Comparison of ENCODE assay signal across 11 cellular contexts in genomic region chr2:42967959-42968674, GRCh38.
DNase-seq lines count a peak whose midpoint lies in the region; ATAC-seq and TF ChIP-seq lines count a peak whose summit lies in the region.
"Had no signal": no experiment of that assay in that cellular context is flagged by ENCODE, and none has a peak within 500 bp of the region (broad histone marks: within the 10 kb centered on the region; RNA-seq: fewer than 3 reads in every experiment).

No MANE protein-coding gene starts in this region.

- H2BK5ac ChIP-seq in neuronal stem cell (ENCODE audit: low read length) = no peak overlapping the region

- peaks cover 27% of the 10 kb centered on the region for H3F3A ChIP-seq in PC-9 (ENCODE audit: insufficient read depth, low read depth)

- H4K20me1 ChIP-seq in PC-9 (ENCODE audit: insufficient read depth) = no peaks in the 10 kb centered on the region

- DNase-seq in KBM-7 (peak; percentile 98), epidermal melanocyte (ENCODE audit: insufficient read length, low spot score) (peak; percentile 64), neuronal stem cell (ENCODE audit: low spot score) (no peak), NCI-H1930 (lab: John Stamatoyannopoulos, UW) (no peak), PC-9 (no peak)
- no peak for DNase-seq in activated naive CD4-positive, alpha-beta T cell treated with anti-CD3 and anti-CD28 coated beads, Interleukin-2, amount 50 U/mL, for 72 hours (ENCODE audit: low spot score in 2 of 2)
- DNase-seq: C1 segment of cervical spinal cord, T1000 had no signal

- no peaks in the 10 kb centered on the region for H3K79me1 ChIP-seq in neuronal stem cell (ENCODE audit: low read depth, low read length)

- no peaks in the 10 kb centered on the region for H3K36me3 Mint-ChIP-seq in activated naive CD4-positive, alpha-beta T cell treated with anti-CD3 and anti-CD28 coated beads, Interleukin-2, amount 50 U/mL, for 72 hours
- H3K36me3 Mint-ChIP-seq: activated naive CD8-positive, alpha-beta T cell had no signal

- no TSS peak for BruUV-seq in PC-9 (replicated peaks; lab: Mats Ljungman, UMichigan)

- WGBS in neuronal stem cell (ENCODE audit: extremely low coverage in 2 of 2, insufficient read length in 2 of 2, insufficient replicate concordance in 1 of 2), 2 donors = no CpG with 5 or more reads among the region's 15 CpGs

- CTCF ChIA-PET in PC-9 (lab: Charles Lee) = no interaction called here

- H3K9me3 ChIP-seq in neuronal stem cell (replicated peaks in 1 of 2; ENCODE audit: control insufficient read depth in 2 of 2, insufficient read depth in 1 of 2, low read depth in 1 of 2, low read length in 2 of 2) (peaks cover 3 to 4% of the 10 kb centered on the region in 2 donors), PC-9 (ENCODE audit: insufficient read depth, low read depth) (no peaks in the 10 kb centered on the region)

- H3K79me2 ChIP-seq in ACC112 (ENCODE audit: control insufficient read depth, insufficient read depth, low read length, unreplicated experiment) (no peaks in the 10 kb centered on the region), PC-9 (ENCODE audit: low read depth) (no peaks in the 10 kb centered on the region)

- H3K14ac ChIP-seq in neuronal stem cell (ENCODE audit: low read length) = no peak overlapping the region

- no peak overlapping the region for H3K9ac ChIP-seq in neuronal stem cell (ENCODE audit: low read depth, low read length, poor library complexity)

- H3K27ac Mint-ChIP-seq in activated naive CD4-positive, alpha-beta T cell treated with anti-CD3 and anti-CD28 coated beads, Interleukin-2, amount 50 U/mL, for 72 hours = no peak overlapping the region
- H3K27ac Mint-ChIP-seq: activated naive CD8-positive, alpha-beta T cell had no signal

- H4K91ac ChIP-seq in neuronal stem cell (ENCODE audit: low read depth, low read length, poor library complexity) = no peak overlapping the region

- no peak for ATAC-seq in activated naive CD4-positive, alpha-beta T cell treated with anti-CD3 and anti-CD28 coated beads, Interleukin-2, amount 50 U/mL, for 72 hours
- ATAC-seq in HG02588 (IDR thresholded peaks at IDR 0.05; ENCODE audit: unreplicated experiment) = no peak

- TF ChIP-seq CTCF in PC-9 (conservative IDR thresholded peaks at IDR 0.05) = no peak

- H3K4ac ChIP-seq in neuronal stem cell (ENCODE audit: low read length) = no peak overlapping the region

- H4K8ac ChIP-seq in neuronal stem cell (ENCODE audit: low read depth, low read length) = no peak overlapping the region

- H3K27ac ChIP-seq in ACC112 (ENCODE audit: low read depth, low read length) = peak overlapping the region; percentile 79
- H3K27ac ChIP-seq in neuronal stem cell (replicated peaks; ENCODE audit: low read length) = no peak overlapping the region
- H3K27ac ChIP-seq in PC-9 = no peak overlapping the region

- POLR2A ChIA-PET in PC-9 (lab: Charles Lee; ENCODE audit: unreplicated experiment) = no interaction called here

- intact Hi-C loops in PC-9 (cut with micrococcal nuclease; ENCODE audit: unreplicated experiment) = no loop called here

- H2BK120ac ChIP-seq in neuronal stem cell (ENCODE audit: low read depth, low read length) = no peak overlapping the region

- no peaks in the 10 kb centered on the region for H3K27me3 ChIP-seq in ACC112 (ENCODE audit: insufficient read depth, low read length)
- peaks cover 0 to 8% (median 0%) of the 10 kb centered on the region in 3 experiments for H3K27me3 ChIP-seq in neuronal stem cell (ENCODE audit: control insufficient read depth in 3 of 3, insufficient read depth in 3 of 3, low read depth in 1 of 3, low read length in 3 of 3)
- no peaks in the 10 kb centered on the region for H3K27me3 ChIP-seq in PC-9 (ENCODE audit: insufficient read depth, low read depth)

- H3K4me1 ChIP-seq in ACC112 (ENCODE audit: control insufficient read depth, insufficient read depth, low read length, unreplicated experiment) (peaks cover 62% of the 10 kb centered on the region), neuronal stem cell (ENCODE audit: control insufficient read depth in 2 of 2, insufficient read depth in 1 of 2, low read depth in 1 of 2, low read length in 2 of 2) (peaks cover 0 to 3% of the 10 kb centered on the region in 2 donors), PC-9 (replicated peaks; ENCODE audit: insufficient read depth) (peaks cover 37% of the 10 kb centered on the region)

- no peak overlapping the region for H3K23ac ChIP-seq in neuronal stem cell (ENCODE audit: low read depth, low read length, poor library complexity)

- no peak overlapping the region for H2BK12ac ChIP-seq in neuronal stem cell (ENCODE audit: low read length)

- H2AFZ ChIP-seq in ACC112 (ENCODE audit: low read length, unreplicated experiment) (peak overlapping the region; percentile 55), neuronal stem cell (ENCODE audit: low read length) (peak overlapping the region; percentile 4), PC-9 (no peak overlapping the region)

- peak overlapping the region; percentile 69 for H3K18ac ChIP-seq in neuronal stem cell (ENCODE audit: low read length)

- in situ Hi-C loops in KBM-7 (cut with MboI; ENCODE audit: low pct_unique_long_range_greater_than_20kb, low sequenced_read_pairs) = no loop called here

- H2BK15ac ChIP-seq in neuronal stem cell (ENCODE audit: low read length) = peak overlapping the region; percentile 63

- H3K9me3 Mint-ChIP-seq in activated naive CD4-positive, alpha-beta T cell treated with anti-CD3 and anti-CD28 coated beads, Interleukin-2, amount 50 U/mL, for 72 hours = no peaks in the 10 kb centered on the region

- no peaks in the 10 kb centered on the region for H3K9me2 ChIP-seq in PC-9 (ENCODE audit: insufficient read depth)

- H3K36me3 ChIP-seq in ACC112 (ENCODE audit: insufficient read depth, low read length) (no peaks in the 10 kb centered on the region), neuronal stem cell (replicated peaks in 1 of 2; ENCODE audit: control insufficient read depth in 2 of 2, insufficient read depth in 2 of 2, low read length in 2 of 2) (no peaks in the 10 kb centered on the region), PC-9 (ENCODE audit: low read depth) (no peaks in the 10 kb centered on the region)

- no peak overlapping the region for H3K4me3 ChIP-seq in ACC112 (ENCODE audit: low read depth, low read length)
- H3K4me3 ChIP-seq in neuronal stem cell (ENCODE audit: low read length in 2 of 2) = no peak overlapping the region
- no peak overlapping the region for H3K4me3 ChIP-seq in PC-9

- H2AK5ac ChIP-seq in neuronal stem cell (ENCODE audit: low read depth, low read length) = peak overlapping the region; percentile 6

- H3K4me2 ChIP-seq in neuronal stem cell (ENCODE audit: insufficient read depth, low read length, poor library complexity, severe bottlenecking) = no peak overlapping the region
- no peak overlapping the region for H3K4me2 ChIP-seq in PC-9

Comparison
In these comparisons a context has a peak if more than half of its experiments do, and no peak if none do; other contexts are left out.
1. DNase-seq: peak in KBM-7 (single experiment) and epidermal melanocyte (single experiment); none in neuronal stem cell (single experiment), activated naive CD4-positive, alpha-beta T cell treated with anti-CD3 and anti-CD28 coated beads, Interleukin-2, amount 50 U/mL, for 72 hours (0 of 2), NCI-H1930 (0 of 2) and PC-9 (0 of 2).